Comparison of ENCODE assay signal across 18 cellular contexts in the genomic region with DNA sequence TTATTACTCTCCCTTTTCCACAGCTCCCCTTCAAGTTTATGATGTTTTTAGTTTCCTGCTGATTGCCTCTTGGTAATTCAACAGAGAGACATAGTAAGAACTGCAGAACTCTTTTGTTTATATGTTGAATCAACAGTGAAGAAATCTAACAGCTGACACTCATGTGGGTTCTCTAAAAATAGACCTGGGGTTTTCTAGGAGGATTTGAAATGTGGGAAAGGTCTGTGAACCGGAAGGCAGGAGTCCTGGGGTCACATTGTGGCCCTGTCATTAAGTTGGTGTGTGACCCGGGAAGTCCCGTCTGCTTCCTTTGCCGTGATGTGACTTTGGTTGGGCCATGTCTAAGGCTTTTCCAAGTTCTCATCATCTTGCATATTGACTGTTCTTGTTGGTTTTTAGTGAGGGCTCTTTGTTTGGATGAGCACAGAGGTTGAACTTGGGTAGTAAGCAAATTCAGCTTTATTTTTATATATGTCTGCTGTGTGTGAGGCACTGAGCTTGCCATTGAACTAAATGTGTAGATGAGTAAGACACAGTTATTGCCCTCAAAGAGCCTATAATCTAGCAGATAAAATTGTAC. TPM values are rescaled to one million over a fixed set of nuclear protein-coding genes. Genes with fewer than 3 reads are reported as not detected.
"Had no signal": no experiment of that assay in that cellular context is flagged by ENCODE, and none has a peak within 500 bp of the region (broad histone marks: within the 10 kb centered on the region; RNA-seq: fewer than 3 reads in every experiment).

No MANE protein-coding gene starts in this region.

- H3K4me1 ChIP-seq: esophagus squamous epithelium, lower lobe of right lung, prostate gland, thyroid gland had no signal

- H3K27ac ChIP-seq: dorsolateral prefrontal cortex, esophagus squamous epithelium, lower lobe of right lung, ovary, prostate gland, thyroid gland had no signal

- H3K27me3 ChIP-seq: esophagus squamous epithelium, ovary, thyroid gland had no signal

- ATAC-seq: activated T-cell treated with anti-CD3 and anti-CD28 coated beads, Interleukin-2, amount 50 U/mL, for 4 hours; lower lobe of right lung; naive thymus-derived CD8-positive, alpha-beta T cell; T-cell; WTC11 had no signal

- H3K9me3 ChIP-seq: esophagus squamous epithelium, lower lobe of right lung, ovary, prostate gland, thyroid gland had no signal

- DNase-seq: activated CD8-positive, alpha-beta memory T cell treated with anti-CD3 and anti-CD28 coated beads for 24 hours; activated CD8-positive, alpha-beta memory T cell treated with anti-CD3 and anti-CD28 coated beads, Interleukin-2, amount 50 U/mL, for 4 hours; activated naive CD4-positive, alpha-beta T cell treated with Interleukin-2 at 50 U/mL for 16 hours; activated naive CD8-positive, alpha-beta T cell treated with anti-CD3 and anti-CD28 coated beads for 36 hours; activated T-cell treated with anti-CD3 and anti-CD28 coated beads, Interleukin-2, amount 50 U/mL, for 4 hours; central memory CD4-positive, alpha-beta T cell; dorsolateral prefrontal cortex; esophagus squamous epithelium; kidney; lower lobe of right lung; naive thymus-derived CD8-positive, alpha-beta T cell; ovary; stimulated activated CD4-positive, alpha-beta T cell treated with anti-CD3 and anti-CD28 coated beads, Interleukin-12 subunit alpha, Interleukin-12 subunit beta, amount 100 ng/mL, for 4 hours; substantia nigra; T-cell; thyroid gland had no signal

- H3K36me3 ChIP-seq: esophagus squamous epithelium, lower lobe of right lung, ovary, prostate gland, thyroid gland had no signal

- H3K4me3 ChIP-seq: dorsolateral prefrontal cortex, esophagus squamous epithelium, lower lobe of right lung, ovary, prostate gland, thyroid gland had no signal

RNA-seq across cellular contexts. Expression of a gene that starts 48.5 kb away (rescaled TPM):
- total RNA-seq: naive thymus-derived CD8-positive, alpha-beta T cell had no signal
